In the genomic region with DNA sequence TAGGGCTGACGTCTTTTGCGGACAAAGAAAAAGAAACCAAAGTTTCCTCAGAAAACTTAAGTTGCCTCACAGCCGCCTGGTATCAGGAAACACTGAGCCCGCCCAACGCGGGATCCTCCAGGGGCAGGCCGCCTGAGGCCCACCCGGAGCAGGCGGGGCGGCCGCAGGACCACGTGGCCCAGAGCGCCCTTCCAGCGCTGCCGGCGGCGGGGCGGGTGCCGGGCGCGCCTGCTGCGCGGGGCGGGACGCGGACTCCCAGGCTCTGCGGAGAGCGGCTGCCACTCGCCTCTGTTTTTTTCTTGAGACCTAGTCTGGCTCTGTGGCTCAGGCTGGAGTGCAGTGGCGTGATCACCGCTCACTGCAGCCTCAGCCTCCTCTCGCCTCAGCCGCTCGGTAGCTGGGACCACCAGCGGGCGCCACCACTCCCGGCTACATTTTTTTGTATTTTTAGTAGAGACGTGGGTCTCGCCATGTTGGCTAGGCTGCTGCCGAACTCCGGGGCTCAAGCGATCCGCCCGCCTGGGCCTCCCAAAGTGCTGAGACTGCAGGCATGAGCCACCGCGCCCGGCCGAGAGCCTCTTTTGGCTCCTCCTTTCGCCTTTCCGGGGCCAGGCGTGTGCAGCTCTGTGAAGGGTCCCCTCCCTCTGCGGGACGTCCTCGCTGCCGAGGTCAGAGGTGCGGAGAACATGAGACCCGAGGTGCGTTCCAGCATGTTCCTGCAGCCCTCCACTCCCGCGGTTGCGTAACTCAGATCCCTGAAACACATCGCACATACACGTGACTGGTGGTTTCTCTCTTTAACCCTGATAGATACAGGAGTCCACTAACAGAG, we compare ENCODE assay signal across 1 cellular context.
TF ChIP-seq lines count a peak whose summit lies in the region.

No MANE protein-coding gene starts in this region.

TF ChIP-seq in HEK293, 187 proteins besides CTCF, POLR2A, EP300 and RAD21 (continued from another document and continues in another):
- TF ChIP-seq, protein P1, sequence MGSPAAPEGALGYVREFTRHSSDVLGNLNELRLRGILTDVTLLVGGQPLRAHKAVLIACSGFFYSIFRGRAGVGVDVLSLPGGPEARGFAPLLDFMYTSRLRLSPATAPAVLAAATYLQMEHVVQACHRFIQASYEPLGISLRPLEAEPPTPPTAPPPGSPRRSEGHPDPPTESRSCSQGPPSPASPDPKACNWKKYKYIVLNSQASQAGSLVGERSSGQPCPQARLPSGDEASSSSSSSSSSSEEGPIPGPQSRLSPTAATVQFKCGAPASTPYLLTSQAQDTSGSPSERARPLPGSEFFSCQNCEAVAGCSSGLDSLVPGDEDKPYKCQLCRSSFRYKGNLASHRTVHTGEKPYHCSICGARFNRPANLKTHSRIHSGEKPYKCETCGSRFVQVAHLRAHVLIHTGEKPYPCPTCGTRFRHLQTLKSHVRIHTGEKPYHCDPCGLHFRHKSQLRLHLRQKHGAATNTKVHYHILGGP (tag by site-specific recombination; IDR thresholded peaks at IDR 0.05), result no peak
- TF ChIP-seq ZNF747 (tag by site-specific recombination; IDR thresholded peaks at IDR 0.05), result no peak
- TF ChIP-seq ZNF366 (tag by site-specific recombination; conservative IDR thresholded peaks at IDR 0.05), result peak; percentile 62; the same call in 1 of the 2 replicates
- TF ChIP-seq ZFP3 (tag by site-specific recombination; IDR thresholded peaks at IDR 0.05; ENCODE audit: low read depth), result no peak
- TF ChIP-seq KLF1 (tag by site-specific recombination; IDR thresholded peaks at IDR 0.05), result peak; percentile 24; the same call in 1 of the 2 replicates
- TF ChIP-seq EGR2 (tag by site-specific recombination; IDR thresholded peaks at IDR 0.05; ENCODE audit: low read depth), result no peak
- TF ChIP-seq, protein P2, sequence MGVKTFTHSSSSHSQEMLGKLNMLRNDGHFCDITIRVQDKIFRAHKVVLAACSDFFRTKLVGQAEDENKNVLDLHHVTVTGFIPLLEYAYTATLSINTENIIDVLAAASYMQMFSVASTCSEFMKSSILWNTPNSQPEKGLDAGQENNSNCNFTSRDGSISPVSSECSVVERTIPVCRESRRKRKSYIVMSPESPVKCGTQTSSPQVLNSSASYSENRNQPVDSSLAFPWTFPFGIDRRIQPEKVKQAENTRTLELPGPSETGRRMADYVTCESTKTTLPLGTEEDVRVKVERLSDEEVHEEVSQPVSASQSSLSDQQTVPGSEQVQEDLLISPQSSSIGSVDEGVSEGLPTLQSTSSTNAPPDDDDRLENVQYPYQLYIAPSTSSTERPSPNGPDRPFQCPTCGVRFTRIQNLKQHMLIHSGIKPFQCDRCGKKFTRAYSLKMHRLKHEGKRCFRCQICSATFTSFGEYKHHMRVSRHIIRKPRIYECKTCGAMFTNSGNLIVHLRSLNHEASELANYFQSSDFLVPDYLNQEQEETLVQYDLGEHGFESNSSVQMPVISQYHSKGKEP (tag by site-specific recombination; IDR thresholded peaks at IDR 0.05), result peak; percentile 49
- peak; percentile 76 for TF ChIP-seq KLF16 (tag by site-specific recombination; IDR thresholded peaks at IDR 0.05)
- TF ChIP-seq, protein P3, sequence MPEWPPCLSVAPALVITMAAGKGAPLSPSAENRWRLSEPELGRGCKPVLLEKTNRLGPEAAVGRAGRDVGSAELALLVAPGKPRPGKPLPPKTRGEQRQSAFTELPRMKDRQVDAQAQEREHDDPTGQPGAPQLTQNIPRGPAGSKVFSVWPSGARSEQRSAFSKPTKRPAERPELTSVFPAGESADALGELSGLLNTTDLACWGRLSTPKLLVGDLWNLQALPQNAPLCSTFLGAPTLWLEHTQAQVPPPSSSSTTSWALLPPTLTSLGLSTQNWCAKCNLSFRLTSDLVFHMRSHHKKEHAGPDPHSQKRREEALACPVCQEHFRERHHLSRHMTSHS (tag by site-specific recombination; IDR thresholded peaks at IDR 0.05), result no peak
- TF ChIP-seq, protein P4, sequence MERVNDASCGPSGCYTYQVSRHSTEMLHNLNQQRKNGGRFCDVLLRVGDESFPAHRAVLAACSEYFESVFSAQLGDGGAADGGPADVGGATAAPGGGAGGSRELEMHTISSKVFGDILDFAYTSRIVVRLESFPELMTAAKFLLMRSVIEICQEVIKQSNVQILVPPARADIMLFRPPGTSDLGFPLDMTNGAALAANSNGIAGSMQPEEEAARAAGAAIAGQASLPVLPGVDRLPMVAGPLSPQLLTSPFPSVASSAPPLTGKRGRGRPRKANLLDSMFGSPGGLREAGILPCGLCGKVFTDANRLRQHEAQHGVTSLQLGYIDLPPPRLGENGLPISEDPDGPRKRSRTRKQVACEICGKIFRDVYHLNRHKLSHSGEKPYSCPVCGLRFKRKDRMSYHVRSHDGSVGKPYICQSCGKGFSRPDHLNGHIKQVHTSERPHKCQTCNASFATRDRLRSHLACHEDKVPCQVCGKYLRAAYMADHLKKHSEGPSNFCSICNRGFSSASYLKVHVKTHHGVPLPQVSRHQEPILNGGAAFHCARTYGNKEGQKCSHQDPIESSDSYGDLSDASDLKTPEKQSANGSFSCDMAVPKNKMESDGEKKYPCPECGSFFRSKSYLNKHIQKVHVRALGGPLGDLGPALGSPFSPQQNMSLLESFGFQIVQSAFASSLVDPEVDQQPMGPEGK (tag by site-specific recombination; IDR thresholded peaks at IDR 0.05), result peak; percentile 75
- no peak for TF ChIP-seq BCL11A (tag by site-specific recombination; IDR thresholded peaks at IDR 0.05; ENCODE audit: low read depth)
- no peak for TF ChIP-seq ZNF777 (tag by site-specific recombination; IDR thresholded peaks at IDR 0.05; ENCODE audit: borderline replicate concordance)
- TF ChIP-seq ZNF16 (tag by site-specific recombination; IDR thresholded peaks at IDR 0.05; ENCODE audit: low read depth), result no peak
- TF ChIP-seq ZNF610 (tag by site-specific recombination; IDR thresholded peaks at IDR 0.05; ENCODE audit: borderline replicate concordance), result peak; percentile 81; the same call in 1 of the 2 replicates
- no peak for TF ChIP-seq ZNF416 (tag by site-specific recombination; IDR thresholded peaks at IDR 0.05)
- TF ChIP-seq, protein P5, sequence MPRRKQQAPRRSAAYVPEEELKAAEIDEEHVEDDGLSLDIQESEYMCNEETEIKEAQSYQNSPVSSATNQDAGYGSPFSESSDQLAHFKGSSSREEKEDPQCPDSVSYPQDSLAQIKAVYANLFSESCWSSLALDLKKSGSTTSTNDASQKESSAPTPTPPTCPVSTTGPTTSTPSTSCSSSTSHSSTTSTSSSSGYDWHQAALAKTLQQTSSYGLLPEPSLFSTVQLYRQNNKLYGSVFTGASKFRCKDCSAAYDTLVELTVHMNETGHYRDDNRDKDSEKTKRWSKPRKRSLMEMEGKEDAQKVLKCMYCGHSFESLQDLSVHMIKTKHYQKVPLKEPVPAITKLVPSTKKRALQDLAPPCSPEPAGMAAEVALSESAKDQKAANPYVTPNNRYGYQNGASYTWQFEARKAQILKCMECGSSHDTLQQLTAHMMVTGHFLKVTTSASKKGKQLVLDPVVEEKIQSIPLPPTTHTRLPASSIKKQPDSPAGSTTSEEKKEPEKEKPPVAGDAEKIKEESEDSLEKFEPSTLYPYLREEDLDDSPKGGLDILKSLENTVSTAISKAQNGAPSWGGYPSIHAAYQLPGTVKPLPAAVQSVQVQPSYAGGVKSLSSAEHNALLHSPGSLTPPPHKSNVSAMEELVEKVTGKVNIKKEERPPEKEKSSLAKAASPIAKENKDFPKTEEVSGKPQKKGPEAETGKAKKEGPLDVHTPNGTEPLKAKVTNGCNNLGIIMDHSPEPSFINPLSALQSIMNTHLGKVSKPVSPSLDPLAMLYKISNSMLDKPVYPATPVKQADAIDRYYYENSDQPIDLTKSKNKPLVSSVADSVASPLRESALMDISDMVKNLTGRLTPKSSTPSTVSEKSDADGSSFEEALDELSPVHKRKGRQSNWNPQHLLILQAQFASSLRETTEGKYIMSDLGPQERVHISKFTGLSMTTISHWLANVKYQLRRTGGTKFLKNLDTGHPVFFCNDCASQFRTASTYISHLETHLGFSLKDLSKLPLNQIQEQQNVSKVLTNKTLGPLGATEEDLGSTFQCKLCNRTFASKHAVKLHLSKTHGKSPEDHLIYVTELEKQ (tag by site-specific recombination; IDR thresholded peaks at IDR 0.05; ENCODE audit: borderline replicate concordance), result no peak
- peak; percentile 64 for TF ChIP-seq ZXDB (tag by site-specific recombination; IDR thresholded peaks at IDR 0.05)
- TF ChIP-seq, protein P6, sequence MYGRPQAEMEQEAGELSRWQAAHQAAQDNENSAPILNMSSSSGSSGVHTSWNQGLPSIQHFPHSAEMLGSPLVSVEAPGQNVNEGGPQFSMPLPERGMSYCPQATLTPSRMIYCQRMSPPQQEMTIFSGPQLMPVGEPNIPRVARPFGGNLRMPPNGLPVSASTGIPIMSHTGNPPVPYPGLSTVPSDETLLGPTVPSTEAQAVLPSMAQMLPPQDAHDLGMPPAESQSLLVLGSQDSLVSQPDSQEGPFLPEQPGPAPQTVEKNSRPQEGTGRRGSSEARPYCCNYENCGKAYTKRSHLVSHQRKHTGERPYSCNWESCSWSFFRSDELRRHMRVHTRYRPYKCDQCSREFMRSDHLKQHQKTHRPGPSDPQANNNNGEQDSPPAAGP (tag by site-specific recombination; IDR thresholded peaks at IDR 0.05), result peak; percentile 85; the same call in 1 of the 2 replicates
- TF ChIP-seq SP3 (tag by site-specific recombination; IDR thresholded peaks at IDR 0.05), result peak; percentile 71
- TF ChIP-seq ZNF274 (IDR thresholded peaks at IDR 0.05; ENCODE audit: low read length), result no peak
- TF ChIP-seq ZNF274 (tag by site-specific recombination; IDR thresholded peaks at IDR 0.05; ENCODE audit: borderline replicate concordance), result no peak
- TF ChIP-seq, protein P7, sequence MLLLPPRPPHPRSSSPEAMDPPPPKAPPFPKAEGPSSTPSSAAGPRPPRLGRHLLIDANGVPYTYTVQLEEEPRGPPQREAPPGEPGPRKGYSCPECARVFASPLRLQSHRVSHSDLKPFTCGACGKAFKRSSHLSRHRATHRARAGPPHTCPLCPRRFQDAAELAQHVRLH (tag by site-specific recombination; IDR thresholded peaks at IDR 0.05), result peak; percentile 10; the same call in 1 of the 2 replicates
- TF ChIP-seq, protein P8, sequence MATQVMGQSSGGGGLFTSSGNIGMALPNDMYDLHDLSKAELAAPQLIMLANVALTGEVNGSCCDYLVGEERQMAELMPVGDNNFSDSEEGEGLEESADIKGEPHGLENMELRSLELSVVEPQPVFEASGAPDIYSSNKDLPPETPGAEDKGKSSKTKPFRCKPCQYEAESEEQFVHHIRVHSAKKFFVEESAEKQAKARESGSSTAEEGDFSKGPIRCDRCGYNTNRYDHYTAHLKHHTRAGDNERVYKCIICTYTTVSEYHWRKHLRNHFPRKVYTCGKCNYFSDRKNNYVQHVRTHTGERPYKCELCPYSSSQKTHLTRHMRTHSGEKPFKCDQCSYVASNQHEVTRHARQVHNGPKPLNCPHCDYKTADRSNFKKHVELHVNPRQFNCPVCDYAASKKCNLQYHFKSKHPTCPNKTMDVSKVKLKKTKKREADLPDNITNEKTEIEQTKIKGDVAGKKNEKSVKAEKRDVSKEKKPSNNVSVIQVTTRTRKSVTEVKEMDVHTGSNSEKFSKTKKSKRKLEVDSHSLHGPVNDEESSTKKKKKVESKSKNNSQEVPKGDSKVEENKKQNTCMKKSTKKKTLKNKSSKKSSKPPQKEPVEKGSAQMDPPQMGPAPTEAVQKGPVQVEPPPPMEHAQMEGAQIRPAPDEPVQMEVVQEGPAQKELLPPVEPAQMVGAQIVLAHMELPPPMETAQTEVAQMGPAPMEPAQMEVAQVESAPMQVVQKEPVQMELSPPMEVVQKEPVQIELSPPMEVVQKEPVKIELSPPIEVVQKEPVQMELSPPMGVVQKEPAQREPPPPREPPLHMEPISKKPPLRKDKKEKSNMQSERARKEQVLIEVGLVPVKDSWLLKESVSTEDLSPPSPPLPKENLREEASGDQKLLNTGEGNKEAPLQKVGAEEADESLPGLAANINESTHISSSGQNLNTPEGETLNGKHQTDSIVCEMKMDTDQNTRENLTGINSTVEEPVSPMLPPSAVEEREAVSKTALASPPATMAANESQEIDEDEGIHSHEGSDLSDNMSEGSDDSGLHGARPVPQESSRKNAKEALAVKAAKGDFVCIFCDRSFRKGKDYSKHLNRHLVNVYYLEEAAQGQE (tag by site-specific recombination; IDR thresholded peaks at IDR 0.05), result peak; percentile 36; the same call in 1 of the 2 replicates
- no peak for TF ChIP-seq ZNF239 (tag by site-specific recombination; IDR thresholded peaks at IDR 0.05)
- no peak for TF ChIP-seq ZNF223 (tag by site-specific recombination; IDR thresholded peaks at IDR 0.05)
- TF ChIP-seq ZNF221 (tag by site-specific recombination; IDR thresholded peaks at IDR 0.05; ENCODE audit: borderline replicate concordance), result no peak
- TF ChIP-seq ZNF426 (tag by site-specific recombination; IDR thresholded peaks at IDR 0.05), result no peak
- TF ChIP-seq, protein P9, sequence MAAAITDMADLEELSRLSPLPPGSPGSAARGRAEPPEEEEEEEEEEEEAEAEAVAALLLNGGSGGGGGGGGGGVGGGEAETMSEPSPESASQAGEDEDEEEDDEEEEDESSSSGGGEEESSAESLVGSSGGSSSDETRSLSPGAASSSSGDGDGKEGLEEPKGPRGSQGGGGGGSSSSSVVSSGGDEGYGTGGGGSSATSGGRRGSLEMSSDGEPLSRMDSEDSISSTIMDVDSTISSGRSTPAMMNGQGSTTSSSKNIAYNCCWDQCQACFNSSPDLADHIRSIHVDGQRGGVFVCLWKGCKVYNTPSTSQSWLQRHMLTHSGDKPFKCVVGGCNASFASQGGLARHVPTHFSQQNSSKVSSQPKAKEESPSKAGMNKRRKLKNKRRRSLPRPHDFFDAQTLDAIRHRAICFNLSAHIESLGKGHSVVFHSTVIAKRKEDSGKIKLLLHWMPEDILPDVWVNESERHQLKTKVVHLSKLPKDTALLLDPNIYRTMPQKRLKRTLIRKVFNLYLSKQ (tag by site-specific recombination; IDR thresholded peaks at IDR 0.05; ENCODE audit: borderline replicate concordance), result no peak
- TF ChIP-seq ZNF654 (tag by site-specific recombination; IDR thresholded peaks at IDR 0.05; ENCODE audit: low read depth), result no peak
- TF ChIP-seq ZNF433 (tag by site-specific recombination; IDR thresholded peaks at IDR 0.05; ENCODE audit: low read depth), result no peak
- TF ChIP-seq, protein P10, sequence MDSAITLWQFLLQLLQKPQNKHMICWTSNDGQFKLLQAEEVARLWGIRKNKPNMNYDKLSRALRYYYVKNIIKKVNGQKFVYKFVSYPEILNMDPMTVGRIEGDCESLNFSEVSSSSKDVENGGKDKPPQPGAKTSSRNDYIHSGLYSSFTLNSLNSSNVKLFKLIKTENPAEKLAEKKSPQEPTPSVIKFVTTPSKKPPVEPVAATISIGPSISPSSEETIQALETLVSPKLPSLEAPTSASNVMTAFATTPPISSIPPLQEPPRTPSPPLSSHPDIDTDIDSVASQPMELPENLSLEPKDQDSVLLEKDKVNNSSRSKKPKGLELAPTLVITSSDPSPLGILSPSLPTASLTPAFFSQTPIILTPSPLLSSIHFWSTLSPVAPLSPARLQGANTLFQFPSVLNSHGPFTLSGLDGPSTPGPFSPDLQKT (IDR thresholded peaks at IDR 0.05; ENCODE audit: borderline replicate concordance, low read depth, low read length), result no peak
- peak; percentile 75; the same call in 1 of the 2 replicates for TF ChIP-seq SP7 (tag by site-specific recombination; IDR thresholded peaks at IDR 0.05)
- TF ChIP-seq ZNF404 (tag by site-specific recombination; IDR thresholded peaks at IDR 0.05), result no peak
- TF ChIP-seq, protein P11, sequence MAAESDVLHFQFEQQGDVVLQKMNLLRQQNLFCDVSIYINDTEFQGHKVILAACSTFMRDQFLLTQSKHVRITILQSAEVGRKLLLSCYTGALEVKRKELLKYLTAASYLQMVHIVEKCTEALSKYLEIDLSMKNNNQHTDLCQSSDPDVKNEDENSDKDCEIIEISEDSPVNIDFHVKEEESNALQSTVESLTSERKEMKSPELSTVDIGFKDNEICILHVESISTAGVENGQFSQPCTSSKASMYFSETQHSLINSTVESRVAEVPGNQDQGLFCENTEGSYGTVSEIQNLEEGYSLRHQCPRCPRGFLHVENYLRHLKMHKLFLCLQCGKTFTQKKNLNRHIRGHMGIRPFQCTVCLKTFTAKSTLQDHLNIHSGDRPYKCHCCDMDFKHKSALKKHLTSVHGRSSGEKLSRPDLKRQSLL (tag by site-specific recombination; IDR thresholded peaks at IDR 0.05), result peak; percentile 67; the same call in 1 of the 2 replicates
